18 cellular contexts compared by ENCODE assay signal in the genomic region with DNA sequence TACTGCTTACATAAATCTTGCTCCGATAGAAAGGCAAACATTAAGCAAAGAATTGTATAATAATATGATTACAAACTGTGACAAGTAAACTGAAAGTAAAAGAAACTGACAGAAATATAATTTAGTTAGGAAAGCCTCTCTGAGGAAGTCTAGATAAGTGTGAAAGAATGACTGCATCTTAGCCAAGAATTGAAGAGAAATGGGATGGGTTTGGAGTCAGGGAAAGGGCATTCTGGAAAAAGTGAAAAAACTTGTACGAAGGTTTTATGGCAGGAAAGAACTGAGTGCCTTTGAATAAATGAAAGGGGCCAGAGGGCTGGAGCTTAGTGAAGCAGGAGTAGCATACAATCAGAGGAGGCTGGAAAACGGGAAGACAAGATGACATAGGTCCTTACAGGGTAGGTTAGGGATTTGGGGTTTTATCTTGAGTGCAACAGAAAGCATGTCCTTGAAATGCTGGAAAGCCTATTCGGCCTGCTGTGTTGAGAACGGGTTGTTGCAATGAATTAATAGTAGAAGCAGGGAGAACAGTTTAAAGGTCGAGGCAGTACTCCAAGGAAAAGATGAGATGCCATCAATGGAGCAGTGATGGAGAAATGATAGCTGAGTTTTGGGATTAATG.
DNase-seq lines count a peak whose midpoint lies in the region; ATAC-seq and TF ChIP-seq lines count a peak whose summit lies in the region.
"Had no signal": no experiment of that assay in that cellular context is flagged by ENCODE, and none has a peak within 500 bp of the region (broad histone marks: within the 10 kb centered on the region; RNA-seq: fewer than 3 reads in every experiment).

No MANE protein-coding gene starts in this region.

- H3K36me3 ChIP-seq in SJSA1 (no peaks in the 10 kb centered on the region), heart right ventricle (no peaks in the 10 kb centered on the region)
- H3K36me3 ChIP-seq: cardiac muscle cell, gastrocnemius medialis, ovary had no signal

- ATAC-seq in heart right ventricle (peak in 6 of 8 donors; percentile 30 to 67 (median 42)), HG03045 (IDR thresholded peaks at IDR 0.05; ENCODE audit: unreplicated experiment) (no peak)
- ATAC-seq: effector memory CD8-positive, alpha-beta T cell; gastrocnemius medialis had no signal

- TF ChIP-seq CTCF in heart right ventricle (IDR thresholded peaks at IDR 0.05), result no peak

- peak; percentile 24 for DNase-seq in GM03348 (ENCODE audit: low spot score)
- no peak for DNase-seq in SJSA1 (ENCODE audit: low read depth in 1 of 2, low spot score in 2 of 2)
- no peak for DNase-seq in heart right ventricle
- no peak for DNase-seq in skeletal muscle cell (ENCODE audit: low read depth)
- DNase-seq in COLO829 (ENCODE audit: low spot score), result no peak
- no peak for DNase-seq in NCI-H2081 (lab: John Stamatoyannopoulos, UW)
- no peak for DNase-seq in activated CD4-positive, alpha-beta T cell treated with anti-CD3 and anti-CD28 coated beads, Interleukin-2, amount 50 U/mL, for 1 hour
- DNase-seq: activated CD4-positive, alpha-beta T cell treated with anti-CD3 and anti-CD28 coated beads for 4 hours; effector memory CD8-positive, alpha-beta T cell; gastrocnemius medialis; midbrain; NCI-H1092 treated with DMSO at 0.1 percent for 48 hours; ovary; SHP77; substantia nigra; T-helper 9 cell had no signal

- intact Hi-C loops in heart right ventricle (cut with DNase I), result no loop called here

- H3K4me3 ChIP-seq in SJSA1, result peak overlapping the region; percentile 14
- H3K4me3 ChIP-seq in heart right ventricle, result peak overlapping the region in 4 of 10 donors; percentile 1 to 23 (median 8)
- H3K4me3 ChIP-seq in skeletal muscle cell (ENCODE audit: low read depth, low read length), result peak overlapping the region; percentile 8
- H3K4me3 ChIP-seq: cardiac muscle cell, gastrocnemius medialis, ovary had no signal

- H3K9me3 ChIP-seq in SJSA1 (replicated peaks) (no peaks in the 10 kb centered on the region), heart right ventricle (no peaks in the 10 kb centered on the region)
- H3K9me3 ChIP-seq: gastrocnemius medialis, ovary had no signal

- 35 to 39% methylated on average over 6 of the region's 6 CpGs for WGBS in heart right ventricle, 2 donors

- H3K27ac ChIP-seq in SJSA1 (peak overlapping the region; percentile 38; the same call in 1 of the 2 replicates), heart right ventricle (peak overlapping the region in 8 of 10 donors; percentile 31 to 67 (median 50))
- H3K27ac ChIP-seq: cardiac muscle cell, ovary had no signal

- H3K4me1 ChIP-seq in SJSA1 (replicated peaks) (peaks cover 22% of the 10 kb centered on the region), heart right ventricle (peaks cover 0 to 15% (median 0%) of the 10 kb centered on the region in 9 donors)

- no peaks in the 10 kb centered on the region for H3K27me3 ChIP-seq in SJSA1 (replicated peaks)
- no peaks in the 10 kb centered on the region for H3K27me3 ChIP-seq in heart right ventricle
- H3K27me3 ChIP-seq: cardiac muscle cell, gastrocnemius medialis, ovary had no signal
